Comparison of ENCODE assay signal across 1 cellular context in the genomic region with DNA sequence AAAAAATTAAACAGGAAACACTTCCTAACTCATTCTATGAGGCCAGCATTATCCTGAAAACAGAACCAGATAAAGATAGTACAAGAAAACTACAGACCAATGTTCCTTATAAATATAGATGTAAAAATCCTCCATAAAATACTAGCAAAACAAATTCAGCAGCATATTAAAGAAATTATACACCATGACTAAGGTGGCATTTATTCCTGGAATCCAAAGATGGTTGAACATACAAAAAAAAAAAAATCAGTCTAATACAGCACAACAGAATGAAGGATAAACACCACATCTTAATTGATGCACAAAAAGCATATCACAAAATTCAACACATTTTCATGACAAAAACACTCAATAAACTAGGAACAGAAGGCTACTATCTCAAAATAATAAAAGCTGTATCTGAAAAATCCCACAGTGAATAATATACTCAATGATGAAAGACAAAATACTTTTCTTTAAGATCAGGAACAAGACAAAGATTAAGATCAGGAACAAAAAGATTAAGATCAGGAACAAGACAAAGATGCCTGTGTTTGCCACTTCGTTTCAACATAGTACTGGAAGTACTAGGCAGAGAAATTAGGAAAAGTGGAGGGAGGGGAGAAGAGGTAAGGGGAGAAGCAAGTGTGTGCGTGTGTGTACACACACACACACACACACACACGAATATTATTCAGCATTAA.
TF ChIP-seq lines count a peak whose summit lies in the region.

No MANE protein-coding gene starts in this region.

TF ChIP-seq in endothelial cell of umbilical vein, 7 proteins besides CTCF, POLR2A, EP300 and RAD21 (continued from another document):
- TF ChIP-seq MAX (IDR thresholded peaks at IDR 0.05; ENCODE audit: insufficient read depth, insufficient read length): no peak
- TF ChIP-seq EZH2 (IDR thresholded peaks at IDR 0.05; ENCODE audit: borderline replicate concordance, low read depth, low read length, severe bottlenecking): no peak
- no peak for TF ChIP-seq FOS (IDR thresholded peaks at IDR 0.05; ENCODE audit: borderline replicate concordance, insufficient read depth, low read length)
- no peak for TF ChIP-seq GATA2 (IDR thresholded peaks at IDR 0.05; ENCODE audit: insufficient read depth, insufficient read length, low read depth, low read length)
